Comparison of ENCODE assay signal across 22 cellular contexts in genomic region chr2:55804535-55804934, GRCh38.
DNase-seq lines count a peak whose midpoint lies in the region; ATAC-seq, FAIRE-seq and TF ChIP-seq lines count a peak whose summit lies in the region.
"Had no signal": no experiment of that assay in that cellular context is flagged by ENCODE, and none has a peak within 500 bp of the region (broad histone marks: within the 10 kb centered on the region; RNA-seq: fewer than 3 reads in every experiment).

No MANE protein-coding gene starts in this region.

- POLR2A ChIA-PET in A673 (lab: Charles Lee; ENCODE audit: low non-redundant PET): no interaction called here
- POLR2A ChIA-PET in SK-N-SH (lab: Yijun Ruan, JAX): no interaction called here
- POLR2A ChIA-PET in H1 (lab: Charles Lee; ENCODE audit: partially characterized antibody): no interaction called here

- H2AK5ac ChIP-seq in H1 (ENCODE audit: low read depth, low read length): no peak overlapping the region

- H4K20me1 ChIP-seq in SK-N-SH (ENCODE audit: insufficient read depth) (no peaks in the 10 kb centered on the region), H1 (replicated peaks in 1 of 2; ENCODE audit: control insufficient read depth in 1 of 2, insufficient read depth in 2 of 2, low read length in 2 of 2) (no peaks in the 10 kb centered on the region), neural progenitor cell (ENCODE audit: low read depth) (no peaks in the 10 kb centered on the region)

- no peaks in the 10 kb centered on the region for H3K23me2 ChIP-seq in H1 (ENCODE audit: low read depth, low read length)

- no peak overlapping the region for H3K4ac ChIP-seq in H1 (replicated peaks; ENCODE audit: insufficient read length, low read depth, low read length)

- no peak overlapping the region for H3K4me2 ChIP-seq in SK-N-SH
- H3K4me2 ChIP-seq in H1 (ENCODE audit: insufficient read depth in 1 of 2, low read depth in 2 of 2, low read length in 2 of 2): no peak overlapping the region
- no peak overlapping the region for H3K4me2 ChIP-seq in neural progenitor cell
- H3K4me2 ChIP-seq: smooth muscle cell had no signal

- no peak overlapping the region for H3K14ac ChIP-seq in H1 (ENCODE audit: insufficient read length)

- no peak overlapping the region for H3K27ac Mint-ChIP-seq in neural progenitor cell
- H3K27ac Mint-ChIP-seq: activated naive CD4-positive, alpha-beta T cell treated with anti-CD3 and anti-CD28 coated beads, Interleukin-2, amount 10 ng/mL, durations not matched to agents 7 days and 5 days; B cell had no signal

- no peak overlapping the region for H3K56ac ChIP-seq in H1 (replicated peaks; ENCODE audit: insufficient read length, low read depth, low read length)

- H4K5ac ChIP-seq in H1 (ENCODE audit: insufficient read length, low read depth, low read length): no peak overlapping the region

- H3K18ac ChIP-seq in H1 (ENCODE audit: extremely low read depth, low read length): no peak overlapping the region

- H3F3A ChIP-seq in SK-N-SH (replicated peaks; ENCODE audit: insufficient read depth): no peaks in the 10 kb centered on the region
- no peaks in the 10 kb centered on the region for H3F3A ChIP-seq in neural progenitor cell (ENCODE audit: low read depth)

- peaks cover 5% of the 10 kb centered on the region for H3K27me3 Mint-ChIP-seq in neural progenitor cell (ENCODE audit: insufficient read depth, low read depth)
- H3K27me3 Mint-ChIP-seq: activated naive CD4-positive, alpha-beta T cell treated with anti-CD3 and anti-CD28 coated beads, Interleukin-2, amount 10 ng/mL, durations not matched to agents 7 days and 5 days had no signal

- intact Hi-C loops in A673 (cut with micrococcal nuclease; ENCODE audit: unreplicated experiment): no loop called here

- H2AFZ ChIP-seq in SK-N-SH (ENCODE audit: low read depth) (peak overlapping the region; percentile 64; the same call in 1 of the 2 replicates), H1 (ENCODE audit: low read length) (peak overlapping the region; percentile 55; the same call in 1 of the 2 replicates), neural progenitor cell (replicated peaks) (no peak overlapping the region)

- H3K4me1 Mint-ChIP-seq in neural progenitor cell: peaks cover 9% of the 10 kb centered on the region
- H3K4me1 Mint-ChIP-seq: activated naive CD4-positive, alpha-beta T cell treated with anti-CD3 and anti-CD28 coated beads, Interleukin-2, amount 10 ng/mL, durations not matched to agents 7 days and 5 days; B cell had no signal

- H3K9ac ChIP-seq in SK-N-SH: no peak overlapping the region
- H3K9ac ChIP-seq in H1 (replicated peaks in 1 of 4; ENCODE audit: extremely low read depth in 1 of 4, low read depth in 3 of 4, low read length in 3 of 4): no peak overlapping the region
- no peak overlapping the region for H3K9ac ChIP-seq in neural progenitor cell

- no peaks in the 10 kb centered on the region for H3K36me3 Mint-ChIP-seq in neural progenitor cell
- H3K36me3 Mint-ChIP-seq: activated naive CD4-positive, alpha-beta T cell treated with anti-CD3 and anti-CD28 coated beads, Interleukin-2, amount 10 ng/mL, durations not matched to agents 7 days and 5 days had no signal

- no peaks in the 10 kb centered on the region for H3K79me1 ChIP-seq in H1 (ENCODE audit: low read depth, low read length)

- no peak for TF ChIP-seq RAD21 in SK-N-SH (IDR thresholded peaks at IDR 0.05; ENCODE audit: low read length)
- no peak for TF ChIP-seq RAD21 in H1 (IDR thresholded peaks at IDR 0.05 in 1 of 2, conservative IDR thresholded peaks at IDR 0.05 in 1 of 2; ENCODE audit: low read depth in 2 of 2, low read length in 2 of 2)

- H3K4me3 ChIP-seq in A673 (ENCODE audit: low read depth, low read length, poor library complexity, severe bottlenecking) (no peak overlapping the region), SK-N-SH (ENCODE audit: low read depth in 2 of 2, low read length in 1 of 2) (no peak overlapping the region), H1 (ENCODE audit: extremely low read depth in 1 of 4, insufficient read depth in 2 of 4, low read depth in 3 of 4, low read length in 4 of 4) (no peak overlapping the region), neural progenitor cell (no peak overlapping the region)
- H3K4me3 ChIP-seq: K562, lower lobe of right lung, smooth muscle cell had no signal

- no TSS peak for BruUV-seq in A673 (replicated peaks; lab: Mats Ljungman, UMichigan)

- peak; percentile 7 for DNase-seq in A673 (ENCODE audit: low spot score)
- no peak for DNase-seq in SK-N-SH
- no peak for DNase-seq in H1 (ENCODE audit: low read depth in 1 of 2, low spot score in 2 of 2)
- DNase-seq in neural progenitor cell (ENCODE audit: low spot score): peak; percentile 29
- DNase-seq in GDM1 (lab: John Stamatoyannopoulos, UW): no peak
- no peak for DNase-seq in activated effector memory CD4-positive, alpha-beta T cell treated with Interleukin-2 at 50 U/mL for 16 hours
- DNase-seq in DMS114 treated with DMSO at 0.1 percent for 48 hours (lab: John Stamatoyannopoulos, UW; ENCODE audit: unreplicated experiment): no peak
- DNase-seq: activated CD4-positive, alpha-beta T cell treated with anti-CD3 and anti-CD28 coated beads for 48 hours; activated naive CD4-positive, alpha-beta T cell treated with anti-CD3 and anti-CD28 coated beads, Interleukin-2, amount 10 ng/mL, durations not matched to agents 7 days and 5 days; Caco-2; effector CD8-positive, alpha-beta T cell; lower lobe of right lung; NCI-H1105 treated with DMSO at 0.1 percent for 48 hours; NCI-H2029; NCI-H226; stimulated activated CD4-positive, alpha-beta T cell treated with anti-CD3 and anti-CD28 coated beads, Interleukin-2, amount 100 ng/mL, for 24 hours; T-helper 2 cell had no signal

- no peak for ATAC-seq in HG02870 (IDR thresholded peaks at IDR 0.05; ENCODE audit: unreplicated experiment)
- ATAC-seq: K562, lower lobe of right lung had no signal

- CTCF ChIA-PET in A673 (lab: Charles Lee) (no interaction called here), SK-N-SH (lab: Yijun Ruan, JAX) (no interaction called here), H1 (lab: Charles Lee; ENCODE audit: partially characterized antibody) (interaction anchor here (0.8 to 1.1 kb wide), 2 partner anchors 21 to 156 kb away, joined by 3 read pairs; no protein-coding TSS in a partner anchor)

- H3K36me3 ChIP-seq in A673 (ENCODE audit: insufficient read depth, low read length, poor library complexity, severe bottlenecking): no peaks in the 10 kb centered on the region
- H3K36me3 ChIP-seq in SK-N-SH (replicated peaks in 1 of 2; ENCODE audit: control insufficient read depth in 1 of 2, insufficient read depth in 2 of 2, low read length in 1 of 2): no peaks in the 10 kb centered on the region
- no peaks in the 10 kb centered on the region for H3K36me3 ChIP-seq in H1 (ENCODE audit: control insufficient read depth in 2 of 4, insufficient read depth in 4 of 4, low read length in 3 of 4)
- no peaks in the 10 kb centered on the region for H3K36me3 ChIP-seq in neural progenitor cell
- H3K36me3 ChIP-seq: lower lobe of right lung had no signal

- H3K23ac ChIP-seq in H1 (ENCODE audit: insufficient read length): no peak overlapping the region

- H2BK15ac ChIP-seq in H1 (ENCODE audit: low read length): no peak overlapping the region

- H3K27me3 ChIP-seq in A673 (replicated peaks; ENCODE audit: insufficient read depth, low read depth, low read length, poor library complexity): peaks cover 4% of the 10 kb centered on the region
- H3K27me3 ChIP-seq in SK-N-SH (ENCODE audit: insufficient read depth): no peaks in the 10 kb centered on the region
- H3K27me3 ChIP-seq in H1 (replicated peaks in 1 of 4; ENCODE audit: control insufficient read depth in 3 of 4, extremely low read depth in 1 of 4, insufficient read depth in 3 of 4, low read length in 3 of 4): no peaks in the 10 kb centered on the region
- no peaks in the 10 kb centered on the region for H3K27me3 ChIP-seq in neural progenitor cell

- H2BK20ac ChIP-seq in H1 (ENCODE audit: low read length): no peak overlapping the region

- whole genome bisulfite sequencing in SK-N-SH (ENCODE audit: low lambda C conversion rate): 35% methylated on average over 6 of the region's 6 CpGs
- WGBS in H1 (ENCODE audit: extremely low coverage in 1 of 2, insufficient coverage in 1 of 2, insufficient read length in 1 of 2, insufficient replicate concordance in 2 of 2, low coverage in 1 of 2, low lambda C conversion rate in 2 of 2, missing lambda C conversion rate in 1 of 2), 2 experiments: 76% methylated on average over 6 of the region's 6 CpGs; no CpG with 5 or more reads in 1 of the 2 experiments

- H2BK120ac ChIP-seq in H1 (replicated peaks; ENCODE audit: low read depth, low read length): no peak overlapping the region

- H3K4me1 ChIP-seq in A673 (ENCODE audit: insufficient read depth, low read length, poor library complexity, severe bottlenecking): no peaks in the 10 kb centered on the region
- no peaks in the 10 kb centered on the region for H3K4me1 ChIP-seq in SK-N-SH (ENCODE audit: control insufficient read depth in 1 of 2, insufficient read depth in 2 of 2, low read depth in 1 of 2, low read length in 1 of 2)
- H3K4me1 ChIP-seq in H1 (replicated peaks in 1 of 4; ENCODE audit: control insufficient read depth in 3 of 4, insufficient read depth in 4 of 4, low read length in 3 of 4): peaks cover 0 to 6% (median 0%) of the 10 kb centered on the region in 4 experiments; a peak in 1 of 7 replicates
- H3K4me1 ChIP-seq in neural progenitor cell: no peaks in the 10 kb centered on the region

- no peak overlapping the region for H4K91ac ChIP-seq in H1 (replicated peaks; ENCODE audit: insufficient read length, low read length)

- H2BK5ac ChIP-seq in H1 (ENCODE audit: low read depth, low read length): no peak overlapping the region

- TF ChIP-seq EP300 in SK-N-SH (IDR thresholded peaks at IDR 0.05; ENCODE audit: borderline replicate concordance in 1 of 2, low read depth in 1 of 2, low read length in 1 of 2) (no peak), H1 (IDR thresholded peaks at IDR 0.05; ENCODE audit: borderline replicate concordance in 1 of 2, low read depth in 2 of 2, low read length in 2 of 2) (no peak)

- H3K27ac ChIP-seq in A673 (ENCODE audit: low read depth, low read length, poor library complexity, severe bottlenecking): no peak overlapping the region
- H3K27ac ChIP-seq in SK-N-SH (ENCODE audit: low read depth in 2 of 2, low read length in 1 of 2): no peak overlapping the region
- H3K27ac ChIP-seq in H1 (ENCODE audit: low read depth, low read length): no peak overlapping the region
- no peak overlapping the region for H3K27ac ChIP-seq in neural progenitor cell
- H3K27ac ChIP-seq: lower lobe of right lung had no signal

- no peak for FAIRE-seq in H1 (lab: Jason Lieb, UNC)
- FAIRE-seq: GM19239, K562 had no signal

- no peak for TF ChIP-seq POLR2A in H1 (IDR thresholded peaks at IDR 0.05; ENCODE audit: control extremely low read depth in 1 of 2, low read depth in 2 of 2, low read length in 2 of 2)

- no peaks in the 10 kb centered on the region for H3K9me3 Mint-ChIP-seq in neural progenitor cell
- H3K9me3 Mint-ChIP-seq: activated naive CD4-positive, alpha-beta T cell treated with anti-CD3 and anti-CD28 coated beads, Interleukin-2, amount 10 ng/mL, durations not matched to agents 7 days and 5 days had no signal

- no peaks in the 10 kb centered on the region for H3K9me2 ChIP-seq in SK-N-SH

- no peak overlapping the region for H4K8ac ChIP-seq in H1 (ENCODE audit: extremely low read depth, insufficient read depth, low read length)

- no peak overlapping the region for H2BK12ac ChIP-seq in H1 (ENCODE audit: low read depth, low read length)

- H3K9me3 ChIP-seq in A673 (ENCODE audit: low read depth, low read length, poor library complexity, severe bottlenecking) (no peaks in the 10 kb centered on the region), SK-N-SH (no peaks in the 10 kb centered on the region), H1 (ENCODE audit: insufficient read depth in 2 of 2, low read depth in 1 of 2, low read length in 1 of 2) (no peaks in the 10 kb centered on the region), neural progenitor cell (ENCODE audit: low read depth) (no peaks in the 10 kb centered on the region)
- H3K9me3 ChIP-seq: Caco-2, lower lobe of right lung had no signal

- TF ChIP-seq CTCF in A673 (conservative IDR thresholded peaks at IDR 0.05; ENCODE audit: low read depth, low read length) (no peak), SK-N-SH (IDR thresholded peaks at IDR 0.05) (no peak), H1 (IDR thresholded peaks at IDR 0.05; ENCODE audit: control extremely low read depth in 1 of 3, insufficient read depth in 1 of 3, low read depth in 1 of 3, low read length in 3 of 3) (no peak), neural progenitor cell (IDR thresholded peaks at IDR 0.05) (no peak)

- no peaks in the 10 kb centered on the region for H3K79me2 ChIP-seq in SK-N-SH (ENCODE audit: insufficient read depth)
- no peaks in the 10 kb centered on the region for H3K79me2 ChIP-seq in H1 (ENCODE audit: control insufficient read depth in 1 of 2, insufficient read depth in 2 of 2, low read length in 2 of 2)
- no peaks in the 10 kb centered on the region for H3K79me2 ChIP-seq in neural progenitor cell (ENCODE audit: low read depth)

- H3K4me3 Mint-ChIP-seq in neural progenitor cell: no peak overlapping the region
- H3K4me3 Mint-ChIP-seq: activated naive CD4-positive, alpha-beta T cell treated with anti-CD3 and anti-CD28 coated beads, Interleukin-2, amount 10 ng/mL, durations not matched to agents 7 days and 5 days; B cell had no signal

Comparison
In these comparisons a context has a peak if more than half of its experiments do, and no peak if none do; other contexts are left out.
1. DNase-seq: peak in A673 (single experiment) and neural progenitor cell (single experiment); none in SK-N-SH (single experiment), H1 (0 of 2), GDM1 (single experiment), activated effector memory CD4-positive, alpha-beta T cell treated with Interleukin-2 at 50 U/mL for 16 hours (single experiment) and DMS114 treated with DMSO at 0.1 percent for 48 hours (single experiment).